Comparison of ENCODE assay signal across 1 cellular context in the genomic region with DNA sequence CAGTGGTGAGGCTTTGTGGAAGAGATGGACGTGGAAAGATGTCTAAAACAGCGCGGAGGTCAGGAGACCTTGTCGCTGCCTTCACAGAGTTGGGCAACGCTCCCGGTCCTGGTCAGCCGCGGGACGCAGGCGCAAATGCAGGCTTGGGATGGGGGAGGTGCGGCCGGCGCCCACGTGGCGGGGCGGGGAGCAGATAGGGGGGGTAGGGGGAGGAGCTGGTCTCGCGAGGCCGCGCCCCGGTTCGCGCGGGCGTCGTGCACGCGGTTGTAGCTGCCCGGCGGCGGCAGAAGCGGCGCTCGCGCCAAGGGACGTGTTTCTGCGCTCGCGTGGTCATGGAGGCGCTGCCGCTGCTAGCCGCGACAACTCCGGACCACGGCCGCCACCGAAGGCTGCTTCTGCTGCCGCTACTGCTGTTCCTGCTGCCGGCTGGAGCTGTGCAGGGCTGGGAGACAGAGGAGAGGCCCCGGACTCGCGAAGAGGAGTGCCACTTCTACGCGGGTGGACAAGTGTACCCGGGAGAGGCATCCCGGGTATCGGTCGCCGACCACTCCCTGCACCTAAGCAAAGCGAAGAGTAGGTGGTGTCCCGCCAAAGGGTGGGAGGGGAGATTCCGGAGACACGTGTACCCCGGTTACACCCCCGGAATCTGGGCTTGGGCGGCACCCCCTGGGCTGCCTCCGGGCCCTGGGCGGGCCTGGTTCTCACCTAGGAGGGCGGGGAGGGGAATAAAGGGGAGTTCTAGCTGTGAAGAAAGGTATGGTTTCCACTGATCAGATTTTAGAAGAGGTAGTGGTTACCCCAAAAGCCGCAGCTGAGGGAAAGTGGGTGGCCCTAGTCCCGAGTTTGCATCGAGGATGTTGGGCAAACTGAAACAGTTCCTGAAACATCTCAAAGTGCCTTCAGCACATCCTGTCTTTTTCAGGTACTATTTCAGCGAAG.
A peak's percentile ranks its signal among the peaks of the same experiment; 100 is the strongest.
TF ChIP-seq lines count a peak whose summit lies in the region.

Gene PRDX4, plus strand, starts transcription at position 255 of the 939 bp plus-strand sequence. Its CDS starts 78 bp downstream, at position 333.

TF ChIP-seq in A549, 52 proteins besides CTCF, POLR2A, EP300 and RAD21 (continued from another document):
- TF ChIP-seq, protein P1, sequence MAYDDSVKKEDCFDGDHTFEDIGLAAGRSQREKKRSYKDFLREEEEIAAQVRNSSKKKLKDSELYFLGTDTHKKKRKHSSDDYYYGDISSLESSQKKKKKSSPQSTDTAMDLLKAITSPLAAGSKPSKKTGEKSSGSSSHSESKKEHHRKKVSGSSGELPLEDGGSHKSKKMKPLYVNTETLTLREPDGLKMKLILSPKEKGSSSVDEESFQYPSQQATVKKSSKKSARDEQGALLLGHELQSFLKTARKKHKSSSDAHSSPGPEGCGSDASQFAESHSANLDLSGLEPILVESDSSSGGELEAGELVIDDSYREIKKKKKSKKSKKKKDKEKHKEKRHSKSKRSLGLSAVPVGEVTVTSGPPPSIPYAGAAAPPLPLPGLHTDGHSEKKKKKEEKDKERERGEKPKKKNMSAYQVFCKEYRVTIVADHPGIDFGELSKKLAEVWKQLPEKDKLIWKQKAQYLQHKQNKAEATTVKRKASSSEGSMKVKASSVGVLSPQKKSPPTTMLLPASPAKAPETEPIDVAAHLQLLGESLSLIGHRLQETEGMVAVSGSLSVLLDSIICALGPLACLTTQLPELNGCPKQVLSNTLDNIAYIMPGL (CRISPR knock-in tag; IDR thresholded peaks at IDR 0.05; ENCODE audit: borderline replicate concordance) = no peak
- TF ChIP-seq PHF8 (IDR thresholded peaks at IDR 0.05; ENCODE audit: borderline replicate concordance, low read depth) (0 out of 2 replicates have a peak, but pooled peaks have one; percentile 34), NR3C1 (IDR thresholded peaks at IDR 0.05) (no peak), ESRRA (IDR thresholded peaks at IDR 0.05; ENCODE audit: borderline replicate concordance, low read length) (no peak), FOSL2 (IDR thresholded peaks at IDR 0.05) (no peak), FOSL2 (CRISPR knock-in tag; IDR thresholded peaks at IDR 0.05) (no peak), HDAC2 (IDR thresholded peaks at IDR 0.05) (no peak), FOXS1 (CRISPR knock-in tag; IDR thresholded peaks at IDR 0.05) (no peak), CEBPB (IDR thresholded peaks at IDR 0.05) (peak; percentile 58 to 88; a peak in 3 of 4 replicates), HEYL (CRISPR knock-in tag; IDR thresholded peaks at IDR 0.05) (no peak), NFE2L2 (conservative IDR thresholded peaks at IDR 0.05; ENCODE audit: low read length) (no peak), HOXA7 (CRISPR knock-in tag; IDR thresholded peaks at IDR 0.05) (no peak), RNF2 (IDR thresholded peaks at IDR 0.05; ENCODE audit: borderline replicate concordance, low read depth) (no peak), RFX5 (IDR thresholded peaks at IDR 0.05) (no peak), SMC3 (IDR thresholded peaks at IDR 0.05) (no peak), ZSCAN20 (CRISPR knock-in tag; IDR thresholded peaks at IDR 0.05) (no peak), ZFP36 (IDR thresholded peaks at IDR 0.05; ENCODE audit: borderline replicate concordance, partially characterized antibody) (no peak), CHD4 (IDR thresholded peaks at IDR 0.05; ENCODE audit: borderline replicate concordance) (no peak), JUN (IDR thresholded peaks at IDR 0.05) (peak; percentile 65 to 84; a peak in 4 of 5 replicates), BHLHE40 (IDR thresholded peaks at IDR 0.05; ENCODE audit: low read depth, low read length) (no peak), CHD2 (IDR thresholded peaks at IDR 0.05; ENCODE audit: low read length, partially characterized antibody) (peak; percentile 87), FOSB (CRISPR knock-in tag; IDR thresholded peaks at IDR 0.05) (no peak), CBX8 (IDR thresholded peaks at IDR 0.05) (no peak), EHMT2 (IDR thresholded peaks at IDR 0.05; ENCODE audit: low read depth) (no peak), RCOR1 (IDR thresholded peaks at IDR 0.05; ENCODE audit: low read depth, low read length) (no peak), E2F6 (IDR thresholded peaks at IDR 0.05; ENCODE audit: borderline replicate concordance, low read depth) (peak; percentile 90), MAZ (IDR thresholded peaks at IDR 0.05; ENCODE audit: borderline replicate concordance, low read depth, low read length) (no peak), GATA3 (IDR thresholded peaks at IDR 0.05; ENCODE audit: borderline replicate concordance) (no peak), RARB (CRISPR knock-in tag; IDR thresholded peaks at IDR 0.05) (no peak), MAFK (IDR thresholded peaks at IDR 0.05; ENCODE audit: partially characterized antibody) (no peak), BCL3 (IDR thresholded peaks at IDR 0.05) (peak; percentile 55; the same call in 1 of the 3 replicates), HES2 (IDR thresholded peaks at IDR 0.05) (no peak), TFCP2L1 (CRISPR knock-in tag; IDR thresholded peaks at IDR 0.05) (no peak), ZC3H11A (IDR thresholded peaks at IDR 0.05) (no peak), TP53 (CRISPR knock-in tag; IDR thresholded peaks at IDR 0.05) (no peak), NPAS2 (CRISPR knock-in tag; IDR thresholded peaks at IDR 0.05; ENCODE audit: borderline replicate concordance) (no peak), EHF (CRISPR knock-in tag; IDR thresholded peaks at IDR 0.05) (no peak), POLR2AphosphoS2 (conservative IDR thresholded peaks at IDR 0.05; ENCODE audit: low read length) (no peak), CBX2 (IDR thresholded peaks at IDR 0.05; ENCODE audit: borderline replicate concordance, low read depth) (no peak), HOXB13 (CRISPR knock-in tag; IDR thresholded peaks at IDR 0.05; ENCODE audit: low read depth) (0 out of 2 replicates have a peak, but pooled peaks have one; percentile 44), SREBF2 (IDR thresholded peaks at IDR 0.05) (no peak), ZNF302 (CRISPR knock-in tag; IDR thresholded peaks at IDR 0.05) (no peak), KDM5A (IDR thresholded peaks at IDR 0.05) (no peak)
- TF ChIP-seq, protein P2, sequence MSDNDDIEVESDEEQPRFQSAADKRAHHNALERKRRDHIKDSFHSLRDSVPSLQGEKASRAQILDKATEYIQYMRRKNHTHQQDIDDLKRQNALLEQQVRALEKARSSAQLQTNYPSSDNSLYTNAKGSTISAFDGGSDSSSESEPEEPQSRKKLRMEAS (IDR thresholded peaks at IDR 0.05) = peak; percentile 95
- TF ChIP-seq, protein P3, sequence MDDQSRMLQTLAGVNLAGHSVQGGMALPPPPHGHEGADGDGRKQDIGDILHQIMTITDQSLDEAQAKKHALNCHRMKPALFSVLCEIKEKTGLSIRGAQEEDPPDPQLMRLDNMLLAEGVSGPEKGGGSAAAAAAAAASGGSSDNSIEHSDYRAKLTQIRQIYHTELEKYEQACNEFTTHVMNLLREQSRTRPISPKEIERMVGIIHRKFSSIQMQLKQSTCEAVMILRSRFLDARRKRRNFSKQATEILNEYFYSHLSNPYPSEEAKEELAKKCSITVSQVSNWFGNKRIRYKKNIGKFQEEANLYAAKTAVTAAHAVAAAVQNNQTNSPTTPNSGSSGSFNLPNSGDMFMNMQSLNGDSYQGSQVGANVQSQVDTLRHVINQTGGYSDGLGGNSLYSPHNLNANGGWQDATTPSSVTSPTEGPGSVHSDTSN (IDR thresholded peaks at IDR 0.05) = no peak
- TF ChIP-seq, protein P4, sequence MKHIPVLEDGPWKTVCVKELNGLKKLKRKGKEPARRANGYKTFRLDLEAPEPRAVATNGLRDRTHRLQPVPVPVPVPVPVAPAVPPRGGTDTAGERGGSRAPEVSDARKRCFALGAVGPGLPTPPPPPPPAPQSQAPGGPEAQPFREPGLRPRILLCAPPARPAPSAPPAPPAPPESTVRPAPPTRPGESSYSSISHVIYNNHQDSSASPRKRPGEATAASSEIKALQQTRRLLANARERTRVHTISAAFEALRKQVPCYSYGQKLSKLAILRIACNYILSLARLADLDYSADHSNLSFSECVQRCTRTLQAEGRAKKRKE (CRISPR knock-in tag; IDR thresholded peaks at IDR 0.05; ENCODE audit: low read depth) = no peak
- TF ChIP-seq, protein P5, sequence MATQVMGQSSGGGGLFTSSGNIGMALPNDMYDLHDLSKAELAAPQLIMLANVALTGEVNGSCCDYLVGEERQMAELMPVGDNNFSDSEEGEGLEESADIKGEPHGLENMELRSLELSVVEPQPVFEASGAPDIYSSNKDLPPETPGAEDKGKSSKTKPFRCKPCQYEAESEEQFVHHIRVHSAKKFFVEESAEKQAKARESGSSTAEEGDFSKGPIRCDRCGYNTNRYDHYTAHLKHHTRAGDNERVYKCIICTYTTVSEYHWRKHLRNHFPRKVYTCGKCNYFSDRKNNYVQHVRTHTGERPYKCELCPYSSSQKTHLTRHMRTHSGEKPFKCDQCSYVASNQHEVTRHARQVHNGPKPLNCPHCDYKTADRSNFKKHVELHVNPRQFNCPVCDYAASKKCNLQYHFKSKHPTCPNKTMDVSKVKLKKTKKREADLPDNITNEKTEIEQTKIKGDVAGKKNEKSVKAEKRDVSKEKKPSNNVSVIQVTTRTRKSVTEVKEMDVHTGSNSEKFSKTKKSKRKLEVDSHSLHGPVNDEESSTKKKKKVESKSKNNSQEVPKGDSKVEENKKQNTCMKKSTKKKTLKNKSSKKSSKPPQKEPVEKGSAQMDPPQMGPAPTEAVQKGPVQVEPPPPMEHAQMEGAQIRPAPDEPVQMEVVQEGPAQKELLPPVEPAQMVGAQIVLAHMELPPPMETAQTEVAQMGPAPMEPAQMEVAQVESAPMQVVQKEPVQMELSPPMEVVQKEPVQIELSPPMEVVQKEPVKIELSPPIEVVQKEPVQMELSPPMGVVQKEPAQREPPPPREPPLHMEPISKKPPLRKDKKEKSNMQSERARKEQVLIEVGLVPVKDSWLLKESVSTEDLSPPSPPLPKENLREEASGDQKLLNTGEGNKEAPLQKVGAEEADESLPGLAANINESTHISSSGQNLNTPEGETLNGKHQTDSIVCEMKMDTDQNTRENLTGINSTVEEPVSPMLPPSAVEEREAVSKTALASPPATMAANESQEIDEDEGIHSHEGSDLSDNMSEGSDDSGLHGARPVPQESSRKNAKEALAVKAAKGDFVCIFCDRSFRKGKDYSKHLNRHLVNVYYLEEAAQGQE (IDR thresholded peaks at IDR 0.05) = peak; percentile 74
